Comparison of ENCODE assay signal across 8 cellular contexts in genomic region chr19:51016798-51017683, GRCh38. TPM values are rescaled to one million over a fixed set of nuclear protein-coding genes. Genes with fewer than 3 reads are reported as not detected.
DNase-seq lines count a peak whose midpoint lies in the region; ATAC-seq and TF ChIP-seq lines count a peak whose summit lies in the region.

No MANE protein-coding gene starts in this region.

- H3K4me3 ChIP-seq in ovary, result peak overlapping the region; percentile 45

- H3K4me3 Mint-ChIP-seq in activated T-cell treated with anti-CD3 and anti-CD28 coated beads, Interleukin-2, amount 50 U/mL, for 4 hours, result peak overlapping the region; percentile 61

- peaks cover 15% of the 10 kb centered on the region for H3K4me1 Mint-ChIP-seq in activated T-cell treated with anti-CD3 and anti-CD28 coated beads, Interleukin-2, amount 50 U/mL, for 4 hours (ENCODE audit: low read depth)

- no peaks in the 10 kb centered on the region for H3K36me3 Mint-ChIP-seq in activated T-cell treated with anti-CD3 and anti-CD28 coated beads, Interleukin-2, amount 50 U/mL, for 4 hours (ENCODE audit: insufficient read depth)

- peak; percentile 29 to 71 for ATAC-seq in activated T-cell treated with anti-CD3 and anti-CD28 coated beads, Interleukin-2, amount 50 U/mL, for 4 hours
- ATAC-seq in HG02840 (IDR thresholded peaks at IDR 0.05; ENCODE audit: low FRiP score, unreplicated experiment), result no peak
- no peak for ATAC-seq in GM21723 (IDR thresholded peaks at IDR 0.05; ENCODE audit: unreplicated experiment)

- peak; percentile 56 for TF ChIP-seq POLR2A in ovary (IDR thresholded peaks at IDR 0.05)

- peak; percentile 84 for DNase-seq in activated effector memory CD4-positive, alpha-beta T cell treated with anti-CD3 and anti-CD28 coated beads, Interleukin-2, amount 50 U/mL, for 16 hours
- DNase-seq in activated effector memory CD4-positive, alpha-beta T cell treated with Interleukin-2 at 50 U/mL for 16 hours, result no peak
- DNase-seq in NCI-H748 (lab: John Stamatoyannopoulos, UW; ENCODE audit: unreplicated experiment) (peak; percentile 70), head of caudate nucleus (peak; percentile 1 to 94 (median 76)), ovary (peak; percentile 72 to 93 (median 84))
- DNase-seq in activated T-cell treated with anti-CD3 and anti-CD28 coated beads, Interleukin-2, amount 50 U/mL, for 4 hours, result peak; percentile 40

- WGBS in ovary, 3 donors, result 1 to 2% (median 1%) methylated on average over 61 to 68 of the region's 68 CpGs

- H3K9me3 ChIP-seq in ovary, result no peaks in the 10 kb centered on the region

- H3K36me3 ChIP-seq in ovary, result no peaks in the 10 kb centered on the region

- no peaks in the 10 kb centered on the region for H3K27me3 ChIP-seq in ovary

- peak overlapping the region; percentile 59 to 94 for H3K27ac ChIP-seq in ovary

- H3K9me3 Mint-ChIP-seq in activated T-cell treated with anti-CD3 and anti-CD28 coated beads, Interleukin-2, amount 50 U/mL, for 4 hours, result no peaks in the 10 kb centered on the region

- H3K27me3 Mint-ChIP-seq in activated T-cell treated with anti-CD3 and anti-CD28 coated beads, Interleukin-2, amount 50 U/mL, for 4 hours (ENCODE audit: low read depth), result peaks cover 67% of the 10 kb centered on the region

- no peak for TF ChIP-seq EP300 in ovary (IDR thresholded peaks at IDR 0.05)

- TF ChIP-seq CTCF in ovary (IDR thresholded peaks at IDR 0.05), result peak; percentile 59 to 86 (median 83)

- peaks cover 3% of the 10 kb centered on the region for H3K4me1 ChIP-seq in ovary (ENCODE audit: insufficient read depth)

- intact Hi-C loops in head of caudate nucleus (cut with DNase I) (loop anchor here (5.0 kb wide), 1 partner anchor 85 kb away; no protein-coding TSS in a partner anchor), ovary (cut with DNase I) (loop anchor here in 2 of 4 donors (5.0 kb wide), 2 partner anchors 85 to 160 kb away; no protein-coding TSS in a partner anchor)

RNA-seq across cellular contexts. Expression of gene KLK10, which starts 2.5 kb away (rescaled TPM):
- total RNA-seq in activated T-cell treated with anti-CD3 and anti-CD28 coated beads, Interleukin-2, amount 50 U/mL, for 4 hours, result not detected
- total RNA-seq in ovary, result 10 to 100 TPM; 14.7 to 59.1 (median 19.5) TPM
- 10 to 100 TPM in 1 of 2 donors, 1 to 10 TPM in 1; 6.9 to 15.7 TPM for polyA plus RNA-seq in ovary

RNA-seq across cellular contexts. Expression of gene KLK11, which starts 9.4 kb away (rescaled TPM):
- total RNA-seq in activated T-cell treated with anti-CD3 and anti-CD28 coated beads, Interleukin-2, amount 50 U/mL, for 4 hours, result under 1 TPM in 1 of 3 donors, not detected in 2; 0.24 TPM
- total RNA-seq in ovary, result 10 to 100 TPM in 1 of 7 donors, 1 to 10 TPM in 3, under 1 TPM in 3; 0.33 to 91.2 (median 3.8) TPM
- polyA plus RNA-seq in ovary, result 1 to 10 TPM in 1 of 2 donors, under 1 TPM in 1; 0.53 to 1.4 TPM

RNA-seq across cellular contexts. Expression of gene KLK8, which starts 15.6 kb away (rescaled TPM):
- total RNA-seq in activated T-cell treated with anti-CD3 and anti-CD28 coated beads, Interleukin-2, amount 50 U/mL, for 4 hours, result not detected
- total RNA-seq in ovary, result 10 to 100 TPM in 1 of 7 donors, 1 to 10 TPM in 2, under 1 TPM in 2, not detected in 2; 0.60 to 19.0 (median 1.6) TPM
- polyA plus RNA-seq in ovary, result under 1 TPM in 1 of 2 donors, not detected in 1; 0.24 TPM

RNA-seq across cellular contexts. Expression of gene KLK12, which starts 17.8 kb away (rescaled TPM):
- not detected for total RNA-seq in activated T-cell treated with anti-CD3 and anti-CD28 coated beads, Interleukin-2, amount 50 U/mL, for 4 hours
- total RNA-seq in ovary, result not detected
- not detected for polyA plus RNA-seq in ovary

RNA-seq across cellular contexts. Expression of gene KLK7, which starts 33.3 kb away (rescaled TPM):
- total RNA-seq in activated T-cell treated with anti-CD3 and anti-CD28 coated beads, Interleukin-2, amount 50 U/mL, for 4 hours, result not detected
- total RNA-seq in ovary, result 10 to 100 TPM in 1 of 7 donors, 1 to 10 TPM in 1, under 1 TPM in 2, not detected in 3; 0.85 to 59.6 (median 5.1) TPM
- polyA plus RNA-seq in ovary, result under 1 TPM in 1 of 2 donors, not detected in 1; 0.05 TPM

Comparison
In these comparisons a context has a peak if more than half of its experiments do, and no peak if none do; other contexts are left out.
1. ATAC-seq: peak in activated T-cell treated with anti-CD3 and anti-CD28 coated beads, Interleukin-2, amount 50 U/mL, for 4 hours (2 of 2); none in HG02840 (single experiment) and GM21723 (single experiment).
2. RNA of gene KLK10, which starts 2.5 kb away (total RNA-seq): 14.7 to 59.1 TPM in ovary; not detected in activated T-cell treated with anti-CD3 and anti-CD28 coated beads, Interleukin-2, amount 50 U/mL, for 4 hours; every median in the first group is over 10 times any median in the second.